Comparison of ENCODE assay signal across 17 cellular contexts in the genomic region with DNA sequence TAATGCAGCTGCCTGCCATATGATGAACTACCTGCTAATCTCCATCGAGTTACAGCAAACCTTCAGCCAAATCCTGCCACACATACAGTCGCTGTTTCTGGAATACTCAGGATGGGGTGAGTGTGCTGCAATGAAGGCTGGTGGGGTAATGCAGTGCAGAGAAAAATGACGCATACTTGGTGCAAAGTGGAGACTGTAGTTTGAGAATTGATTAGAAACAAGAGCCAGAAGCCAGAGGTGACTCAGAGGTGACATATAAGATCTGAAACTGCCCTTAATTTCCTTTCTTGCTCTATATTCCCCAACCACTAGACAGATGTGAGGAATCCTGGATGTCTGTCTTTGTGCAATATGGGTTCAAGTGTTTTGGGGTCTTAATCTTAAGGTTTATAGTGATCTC. TPM values are rescaled to one million over a fixed set of nuclear protein-coding genes. Genes with fewer than 3 reads are reported as not detected.
A peak's percentile ranks its signal among the peaks of the same experiment; 100 is the strongest.
DNase-seq lines count a peak whose midpoint lies in the region; ATAC-seq and TF ChIP-seq lines count a peak whose summit lies in the region.
"Had no signal": no experiment of that assay in that cellular context is flagged by ENCODE, and none has a peak within 500 bp of the region (broad histone marks: within the 10 kb centered on the region; RNA-seq: fewer than 3 reads in every experiment).

No MANE protein-coding gene starts in this region.

- intact Hi-C loops in mammary epithelial cell (cut with micrococcal nuclease) = no loop called here

- ATAC-seq in GM19452 (IDR thresholded peaks at IDR 0.05; ENCODE audit: unreplicated experiment) = peak; percentile 43
- ATAC-seq in GM19023 (IDR thresholded peaks at IDR 0.05; ENCODE audit: unreplicated experiment) = no peak
- ATAC-seq: T-cell had no signal

- no peak overlapping the region for H3K4me3 Mint-ChIP-seq in activated naive CD8-positive, alpha-beta T cell treated with anti-CD3 and anti-CD28 coated beads for 36 hours
- H3K4me3 Mint-ChIP-seq: CD4-positive, alpha-beta memory T cell; T-cell had no signal

- H3K9ac ChIP-seq in mammary epithelial cell (ENCODE audit: insufficient read depth, low read length) (no peak overlapping the region), skeletal muscle tissue (ENCODE audit: low read depth in 1 of 3, low read length in 3 of 3) (no peak overlapping the region)

- H3K9me3 Mint-ChIP-seq in activated naive CD8-positive, alpha-beta T cell treated with anti-CD3 and anti-CD28 coated beads for 36 hours = no peaks in the 10 kb centered on the region
- H3K9me3 Mint-ChIP-seq: CD4-positive, alpha-beta memory T cell had no signal

- DNase-seq in HT1080 (ENCODE audit: low read depth) (peak; percentile 84), mammary epithelial cell (peak; percentile 61), COLO829 (ENCODE audit: low spot score) (no peak)
- DNase-seq in activated naive CD8-positive, alpha-beta T cell treated with anti-CD3 and anti-CD28 coated beads for 36 hours = no peak
- DNase-seq: BE2C; CD4-positive, alpha-beta memory T cell; Kasumi-1; NCI-H1417; NCI-H2029 treated with DMSO at 0.1 percent for 48 hours; NCI-H524 treated with DMSO at 0.1 percent for 48 hours; NK-92 treated with Interleukin-12 subunit alpha and Interleukin-12 subunit beta, amount 100 ng/mL, for 24 hours; T-cell had no signal

- H3K9me3 ChIP-seq in mammary epithelial cell (replicated peaks; ENCODE audit: insufficient read depth, low read length) = no peaks in the 10 kb centered on the region
- no peaks in the 10 kb centered on the region for H3K9me3 ChIP-seq in skeletal muscle tissue (ENCODE audit: control insufficient read depth in 3 of 3, low read length in 3 of 3)
- H3K9me3 ChIP-seq: BE2C had no signal

- H4K20me1 ChIP-seq in mammary epithelial cell (ENCODE audit: insufficient read depth, low read length) = no peaks in the 10 kb centered on the region

- TF ChIP-seq CTCF in mammary epithelial cell (conservative IDR thresholded peaks at IDR 0.05 in 1 of 2, IDR thresholded peaks at IDR 0.05 in 1 of 2; ENCODE audit: extremely low read depth in 1 of 2, insufficient read depth in 1 of 2, low read depth in 1 of 2, low read length in 2 of 2) = no peak

- H3K27me3 Mint-ChIP-seq in activated naive CD8-positive, alpha-beta T cell treated with anti-CD3 and anti-CD28 coated beads for 36 hours = peaks cover 7% of the 10 kb centered on the region

- no peak overlapping the region for H3K27ac Mint-ChIP-seq in activated naive CD8-positive, alpha-beta T cell treated with anti-CD3 and anti-CD28 coated beads for 36 hours
- H3K27ac Mint-ChIP-seq: CD4-positive, alpha-beta memory T cell; T-cell had no signal

- H3K4me3 ChIP-seq in mammary epithelial cell (replicated peaks in 1 of 3; ENCODE audit: insufficient read depth in 1 of 3, low read depth in 2 of 3, low read length in 3 of 3) (no peak overlapping the region), skeletal muscle tissue (ENCODE audit: low read length in 3 of 3) (no peak overlapping the region)

- H3K36me3 ChIP-seq in mammary epithelial cell (ENCODE audit: insufficient read depth, low read length) (no peaks in the 10 kb centered on the region), skeletal muscle tissue (ENCODE audit: control insufficient read depth in 3 of 3, insufficient read depth in 3 of 3, low read length in 3 of 3) (peaks cover 0 to 5% (median 2%) of the 10 kb centered on the region in 3 donors)
- H3K36me3 ChIP-seq: BE2C had no signal

- H3K4me1 Mint-ChIP-seq in activated naive CD8-positive, alpha-beta T cell treated with anti-CD3 and anti-CD28 coated beads for 36 hours = no peaks in the 10 kb centered on the region
- H3K4me1 Mint-ChIP-seq: CD4-positive, alpha-beta memory T cell; T-cell had no signal

- in situ Hi-C loops in mammary epithelial cell (cut with MboI; ENCODE audit: low sequenced_read_pairs in 2 of 2) = no loop called here

- no TSS peak for BruUV-seq in mammary epithelial cell (replicated peaks; lab: Mats Ljungman, UMichigan)

- H3K36me3 Mint-ChIP-seq in activated naive CD8-positive, alpha-beta T cell treated with anti-CD3 and anti-CD28 coated beads for 36 hours = no peaks in the 10 kb centered on the region
- H3K36me3 Mint-ChIP-seq: CD4-positive, alpha-beta memory T cell; T-cell had no signal

- 87% methylated on average over 3 of the region's 3 CpGs for whole genome bisulfite sequencing in mammary epithelial cell (ENCODE audit: low coverage, missing lambda C conversion rate)

- H3K4me2 ChIP-seq in mammary epithelial cell (ENCODE audit: insufficient read depth, low read depth, low read length) = no peak overlapping the region

- H3K79me2 ChIP-seq in mammary epithelial cell (ENCODE audit: insufficient read depth, low read length) = no peaks in the 10 kb centered on the region

- peaks cover 26% of the 10 kb centered on the region for H3K4me1 ChIP-seq in mammary epithelial cell (ENCODE audit: insufficient read depth, low read length)
- peaks cover 8 to 44% (median 26%) of the 10 kb centered on the region in 3 donors for H3K4me1 ChIP-seq in skeletal muscle tissue (ENCODE audit: control insufficient read depth in 3 of 3, insufficient read depth in 3 of 3, low read length in 3 of 3)
- H3K4me1 ChIP-seq: BE2C had no signal

- no peak overlapping the region for H2AFZ ChIP-seq in mammary epithelial cell (ENCODE audit: low read depth, low read length)

- H3K27ac ChIP-seq in mammary epithelial cell (ENCODE audit: insufficient read depth, low read depth, low read length) = no peak overlapping the region
- H3K27ac ChIP-seq in skeletal muscle tissue (ENCODE audit: low read depth, low read length) = peak overlapping the region; percentile 39

- dilution Hi-C loops in mammary epithelial cell (cut with HindIII; ENCODE audit: low sequenced_read_pairs) = no loop called here

- CTCF ChIA-PET in mammary epithelial cell (lab: Charles Lee; ENCODE audit: low non-redundant PET) = no interaction called here

- H3K27me3 ChIP-seq in mammary epithelial cell (ENCODE audit: insufficient read depth, low read length) = no peaks in the 10 kb centered on the region
- H3K27me3 ChIP-seq in skeletal muscle tissue (ENCODE audit: control insufficient read depth in 3 of 3, insufficient read depth in 3 of 3, low read length in 3 of 3) = no peaks in the 10 kb centered on the region

RNA-seq across cellular contexts. Expression of gene C4orf54, which starts 22.0 kb away (rescaled TPM):
- under 0.01 TPM in 1 of 2 replicates, not detected in the other for total RNA-seq in HT1080 (2014; rRNA removed; shearing (Covaris generic))
- not detected in 2 replicates for polyA plus RNA-seq in HT1080 (2015; cell fraction: cytosol; rRNA removed)
- 0.01 and 0.03 TPM in 2 replicates for polyA plus RNA-seq in HT1080 (2015; cell fraction: nucleus; rRNA removed)
- under 1 TPM in 1 of 2 donors, not detected in 1; 0.50 TPM for total RNA-seq in mammary epithelial cell
- polyA plus RNA-seq in mammary epithelial cell = under 0.01 TPM
- polyA minus RNA-seq in mammary epithelial cell = not detected
- 132 TPM for total RNA-seq in skeletal muscle tissue
- not detected for total RNA-seq in activated naive CD8-positive, alpha-beta T cell treated with anti-CD3 and anti-CD28 coated beads for 36 hours
- total RNA-seq: CD4-positive, alpha-beta memory T cell; H1; T-cell had no signal
- polyA plus RNA-seq: AG04450; CD4-positive, alpha-beta memory T cell; H1 had no signal

Comparison
In these comparisons a context has a peak if more than half of its experiments do, and no peak if none do; other contexts are left out.
1. DNase-seq: peak in HT1080 (single experiment) and mammary epithelial cell (single experiment); none in activated naive CD8-positive, alpha-beta T cell treated with anti-CD3 and anti-CD28 coated beads for 36 hours (single experiment) and COLO829 (single experiment).
2. RNA of gene C4orf54, which starts 22.0 kb away (total RNA-seq): 132 TPM in skeletal muscle tissue (single experiment); 0.50 TPM in mammary epithelial cell, under 0.01 TPM in HT1080 and not detected in activated naive CD8-positive, alpha-beta T cell treated with anti-CD3 and anti-CD28 coated beads for 36 hours; every median in the first group is over 10 times any median in the second.